Comparison of ENCODE assay signal across 8 cellular contexts in the genomic region with DNA sequence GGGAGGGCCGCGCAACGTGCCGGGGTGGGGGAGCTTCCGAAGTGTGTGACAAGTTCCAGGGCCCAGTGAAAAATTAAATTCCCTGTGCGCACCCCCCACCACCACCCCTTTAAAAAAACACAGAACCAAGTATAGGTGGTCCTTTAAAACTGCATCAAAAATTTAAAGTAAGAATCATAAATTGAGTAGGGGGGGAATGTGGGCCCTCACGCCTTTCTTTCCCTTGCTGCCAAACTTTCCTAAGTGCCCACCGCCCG. TPM values are rescaled to one million over a fixed set of nuclear protein-coding genes. Genes with fewer than 3 reads are reported as not detected.
DNase-seq lines count a peak whose midpoint lies in the region; ATAC-seq and TF ChIP-seq lines count a peak whose summit lies in the region.

No MANE protein-coding gene starts in this region.

- H3K9me3 ChIP-seq in stomach: no peaks in the 10 kb centered on the region

- H3K4me3 ChIP-seq in stomach: peak overlapping the region; percentile 65 to 90 (median 82)

- H3K36me3 Mint-ChIP-seq in activated T-cell treated with anti-CD3 and anti-CD28 coated beads, Interleukin-2, amount 50 U/mL, for 24 hours (ENCODE audit: low read depth): no peaks in the 10 kb centered on the region
- no peaks in the 10 kb centered on the region for H3K36me3 Mint-ChIP-seq in activated T-helper 1 cell treated with anti-CD3 and anti-CD28 coated beads, Interleukin-12 subunit alpha, Interleukin-12 subunit beta, Interleukin-2, Interleukin-4 antibody, amounts not matched to agents 30 ng/mL and 10 ng/mL and 1 ng/mL, durations not matched to agents 14 hours and 24 hours and 36 hours (ENCODE audit: low read depth)
- H3K36me3 Mint-ChIP-seq in immature natural killer cell: no peaks in the 10 kb centered on the region

- no peak for TF ChIP-seq CTCF in stomach (IDR thresholded peaks at IDR 0.05)

- peaks cover 81% of the 10 kb centered on the region for H3K27me3 Mint-ChIP-seq in activated T-cell treated with anti-CD3 and anti-CD28 coated beads, Interleukin-2, amount 50 U/mL, for 24 hours
- peaks cover 76% of the 10 kb centered on the region for H3K27me3 Mint-ChIP-seq in activated T-helper 1 cell treated with anti-CD3 and anti-CD28 coated beads, Interleukin-12 subunit alpha, Interleukin-12 subunit beta, Interleukin-2, Interleukin-4 antibody, amounts not matched to agents 30 ng/mL and 10 ng/mL and 1 ng/mL, durations not matched to agents 14 hours and 24 hours and 36 hours (ENCODE audit: insufficient read depth)
- H3K27me3 Mint-ChIP-seq in immature natural killer cell (ENCODE audit: low read depth in 3 of 3): peaks cover 31 to 62% (median 51%) of the 10 kb centered on the region in 3 donors

- peaks cover 6 to 82% (median 64%) of the 10 kb centered on the region in 3 donors for H3K27me3 ChIP-seq in stomach

- intact Hi-C loops in activated T-helper 1 cell treated with anti-CD3 and anti-CD28 coated beads, Interleukin-12 subunit alpha, Interleukin-12 subunit beta, Interleukin-2, Interleukin-4 antibody, amounts not matched to agents 30 ng/mL and 10 ng/mL and 1 ng/mL, durations not matched to agents 14 hours and 24 hours and 36 hours (cut with micrococcal nuclease): loop anchor here (2.0 kb wide), 2 partner anchors 1250 to 1526 kb away; no protein-coding TSS in a partner anchor
- intact Hi-C loops in stomach (cut with DNase I; ENCODE audit: low total_unique reads): no loop called here

- H3K27ac ChIP-seq in stomach: peak overlapping the region; percentile 36 to 88 (median 75)

- ATAC-seq in GM19467 (IDR thresholded peaks at IDR 0.05; ENCODE audit: unreplicated experiment) (no peak), HG03342 (IDR thresholded peaks at IDR 0.05; ENCODE audit: unreplicated experiment) (no peak)

- peaks cover 44 to 89% (median 76%) of the 10 kb centered on the region in 4 donors for H3K4me1 ChIP-seq in stomach

- H3K36me3 ChIP-seq in stomach: no peaks in the 10 kb centered on the region

- DNase-seq in activated T-cell treated with anti-CD3 and anti-CD28 coated beads, Interleukin-2, amount 50 U/mL, for 24 hours: no peak
- no peak for DNase-seq in activated T-cell treated with anti-CD3 and anti-CD28 coated beads, Interleukin-2, amount 50 U/mL, for 48 hours
- no peak for DNase-seq in activated T-helper 1 cell treated with anti-CD3 and anti-CD28 coated beads, Interleukin-12 subunit alpha, Interleukin-12 subunit beta, Interleukin-2, Interleukin-4 antibody, amounts not matched to agents 30 ng/mL and 10 ng/mL and 1 ng/mL, durations not matched to agents 14 hours and 24 hours and 36 hours (ENCODE audit: low spot score)
- DNase-seq in immature natural killer cell: no peak
- DNase-seq in stomach: no peak
- no peak for DNase-seq in DMS53 (lab: John Stamatoyannopoulos, UW)

- peaks cover 41% of the 10 kb centered on the region for H3K4me1 Mint-ChIP-seq in activated T-cell treated with anti-CD3 and anti-CD28 coated beads, Interleukin-2, amount 50 U/mL, for 24 hours (ENCODE audit: low read depth)
- peaks cover 25% of the 10 kb centered on the region for H3K4me1 Mint-ChIP-seq in activated T-helper 1 cell treated with anti-CD3 and anti-CD28 coated beads, Interleukin-12 subunit alpha, Interleukin-12 subunit beta, Interleukin-2, Interleukin-4 antibody, amounts not matched to agents 30 ng/mL and 10 ng/mL and 1 ng/mL, durations not matched to agents 14 hours and 24 hours and 36 hours (ENCODE audit: low read depth)
- H3K4me1 Mint-ChIP-seq in immature natural killer cell: peaks cover 42 to 60% of the 10 kb centered on the region in 2 donors

- no peak overlapping the region for H3K27ac Mint-ChIP-seq in activated T-cell treated with anti-CD3 and anti-CD28 coated beads, Interleukin-2, amount 50 U/mL, for 24 hours
- no peak overlapping the region for H3K27ac Mint-ChIP-seq in activated T-helper 1 cell treated with anti-CD3 and anti-CD28 coated beads, Interleukin-12 subunit alpha, Interleukin-12 subunit beta, Interleukin-2, Interleukin-4 antibody, amounts not matched to agents 30 ng/mL and 10 ng/mL and 1 ng/mL, durations not matched to agents 14 hours and 24 hours and 36 hours
- H3K27ac Mint-ChIP-seq in immature natural killer cell: no peak overlapping the region

- H3K9me3 Mint-ChIP-seq in activated T-cell treated with anti-CD3 and anti-CD28 coated beads, Interleukin-2, amount 50 U/mL, for 24 hours: no peaks in the 10 kb centered on the region
- H3K9me3 Mint-ChIP-seq in activated T-helper 1 cell treated with anti-CD3 and anti-CD28 coated beads, Interleukin-12 subunit alpha, Interleukin-12 subunit beta, Interleukin-2, Interleukin-4 antibody, amounts not matched to agents 30 ng/mL and 10 ng/mL and 1 ng/mL, durations not matched to agents 14 hours and 24 hours and 36 hours: no peaks in the 10 kb centered on the region
- H3K9me3 Mint-ChIP-seq in immature natural killer cell: peaks cover 0 to 3% (median 0%) of the 10 kb centered on the region in 6 donors

- WGBS in stomach, 5 donors: 5 to 13% (median 8%) methylated on average over 5 to 9 of the region's 9 CpGs

- TF ChIP-seq POLR2A in stomach (IDR thresholded peaks at IDR 0.05): no peak

- H3K4me3 Mint-ChIP-seq in activated T-cell treated with anti-CD3 and anti-CD28 coated beads, Interleukin-2, amount 50 U/mL, for 24 hours: peak overlapping the region; percentile 50
- H3K4me3 Mint-ChIP-seq in activated T-helper 1 cell treated with anti-CD3 and anti-CD28 coated beads, Interleukin-12 subunit alpha, Interleukin-12 subunit beta, Interleukin-2, Interleukin-4 antibody, amounts not matched to agents 30 ng/mL and 10 ng/mL and 1 ng/mL, durations not matched to agents 14 hours and 24 hours and 36 hours: peak overlapping the region; percentile 42
- peak overlapping the region; percentile 67 to 91 (median 75) for H3K4me3 Mint-ChIP-seq in immature natural killer cell

- no peak for TF ChIP-seq EP300 in stomach (IDR thresholded peaks at IDR 0.05)

RNA-seq across cellular contexts. Expression of a gene that starts 2.5 kb away (rescaled TPM):
- total RNA-seq in activated T-helper 1 cell treated with anti-CD3 and anti-CD28 coated beads, Interleukin-12 subunit alpha, Interleukin-12 subunit beta, Interleukin-2, Interleukin-4 antibody, amounts not matched to agents 30 ng/mL and 10 ng/mL and 1 ng/mL, durations not matched to agents 14 hours and 24 hours and 36 hours: not detected in 2 replicates
- polyA plus RNA-seq in immature natural killer cell (under 1 TPM; 0.14 to 0.69 (median 0.29) TPM), stomach (10 to 100 TPM in 1 of 3 donors, 1 to 10 TPM in 2; 1.2 to 15.2 (median 4.2) TPM)
- total RNA-seq in stomach: 10 to 100 TPM in 4 of 5 donors, 1 to 10 TPM in 1; 6.8 to 27.4 (median 18.0) TPM
